In the genomic region with DNA sequence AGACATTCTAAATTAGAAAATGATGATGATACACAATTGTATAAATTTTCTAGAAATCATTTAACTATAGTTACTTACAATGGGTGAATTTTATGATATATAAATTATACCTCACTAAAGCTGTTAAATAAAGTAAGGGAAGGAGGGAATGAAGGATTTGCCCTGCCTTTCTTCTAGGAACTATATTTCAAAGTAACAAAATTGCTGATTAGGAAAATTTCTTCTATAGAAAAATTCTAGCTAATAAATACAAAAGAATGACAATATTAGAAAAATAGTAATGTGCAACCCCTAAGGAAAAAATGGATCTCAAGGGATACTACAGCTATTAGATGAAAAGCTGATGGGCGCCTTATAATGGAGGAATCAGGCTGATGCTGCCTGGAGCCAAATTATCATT, we compare ENCODE assay signal across 11 cellular contexts.
"Had no signal": no experiment of that assay in that cellular context is flagged by ENCODE, and none has a peak within 500 bp of the region (broad histone marks: within the 10 kb centered on the region; RNA-seq: fewer than 3 reads in every experiment).

No MANE protein-coding gene starts in this region.

- H2AFZ ChIP-seq: GM23248, GM23338 had no signal

- H3K4me1 ChIP-seq: HAP-1 had no signal

- DNase-seq: GM23248, GOT3, H7, H9, HCEC 1CT, HFFc6 had no signal

- H3K27ac ChIP-seq: GM23248 had no signal

- FAIRE-seq: H1, H54 had no signal

- H3K36me3 ChIP-seq: HAP-1 had no signal

- H3K9ac ChIP-seq: GM23248 had no signal

- ATAC-seq: GM23338, HCT116 had no signal

- H3K4me2 ChIP-seq: GM23338 had no signal

- H3K9me3 ChIP-seq: HAP-1 had no signal

- H3K4me3 ChIP-seq: GM23248, GM23338, HAP-1 had no signal
